Comparison of ENCODE assay signal across 9 cellular contexts in the genomic region with DNA sequence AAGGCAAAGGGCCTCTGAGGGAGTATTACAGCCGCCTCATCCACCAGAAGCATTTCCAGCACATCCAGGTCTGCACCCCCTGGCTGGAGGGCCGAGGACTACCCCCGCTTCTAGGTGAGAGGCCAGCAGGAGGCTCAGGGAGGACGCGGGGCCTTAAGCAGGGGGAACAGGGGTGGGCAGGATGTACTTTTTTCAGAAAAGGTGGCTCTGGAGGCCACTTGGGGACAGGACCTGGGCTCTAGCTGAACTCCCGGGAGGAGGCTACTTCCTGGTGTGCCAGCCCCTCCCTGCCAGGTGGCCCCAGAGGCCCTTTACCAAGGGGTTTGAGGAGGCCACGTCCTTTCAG. TPM values are rescaled to one million over a fixed set of nuclear protein-coding genes. Genes with fewer than 3 reads are reported as not detected.
DNase-seq lines count a peak whose midpoint lies in the region; ATAC-seq and TF ChIP-seq lines count a peak whose summit lies in the region.
"Not testable (repeated sequence)": the region's sequence is repeated elsewhere in the genome, so short reads cannot be mapped to it uniquely, and the experiment has no call there.
"Had no signal": no experiment of that assay in that cellular context is flagged by ENCODE, and none has a peak within 500 bp of the region (broad histone marks: within the 10 kb centered on the region; RNA-seq: fewer than 3 reads in every experiment).

No MANE protein-coding gene starts in this region.

- H3K36me3 ChIP-seq in mucosa of stomach (ENCODE audit: control insufficient read depth, insufficient read depth, low read length): not testable (repeated sequence)

- H3K27ac ChIP-seq in 22Rv1: peak overlapping the region; percentile 57

- H3K4me3 Mint-ChIP-seq in activated CD4-positive, alpha-beta memory T cell treated with anti-CD3 and anti-CD28 coated beads, Interleukin-2, amount 10 ng/mL, durations not matched to agents 7 days and 5 days: peak overlapping the region; percentile 55
- peak overlapping the region; percentile 86 for H3K4me3 Mint-ChIP-seq in stimulated activated memory B cell treated with anti-CD40 and anti-IgM and Interleukin-4, amounts not matched to agents 10 μg/mL and 1 μg/mL and 100 μg/mL, for 72 hours

- peak overlapping the region; percentile 28 for H3K9ac ChIP-seq in mucosa of stomach (ENCODE audit: low read length)

- H3K27me3 ChIP-seq in mucosa of stomach (ENCODE audit: control insufficient read depth, insufficient read depth, low read length): not testable (repeated sequence)

- not testable (repeated sequence) for H3K9me3 ChIP-seq in mucosa of stomach (ENCODE audit: control insufficient read depth, low read length)

- ATAC-seq in stimulated activated memory B cell treated with anti-CD40 and anti-IgM and Interleukin-4, amounts not matched to agents 10 μg/mL and 1 μg/mL and 100 μg/mL, for 72 hours: not testable (repeated sequence)

- not testable (repeated sequence) for H3K4me1 ChIP-seq in mucosa of stomach (ENCODE audit: control insufficient read depth, insufficient read depth, low read length)

- H3K4me3 ChIP-seq in NB4 (ENCODE audit: low read depth, low read length) (peak overlapping the region; percentile 56), astrocyte of the spinal cord (ENCODE audit: low read depth, low read length) (peak overlapping the region; percentile 9), epithelial cell of proximal tubule (ENCODE audit: low read depth, low read length) (peak overlapping the region; percentile 44)
- H3K4me3 ChIP-seq in mucosa of stomach (ENCODE audit: low read length): not testable (repeated sequence)

- not testable (repeated sequence) for TF ChIP-seq CTCF in 22Rv1 (IDR thresholded peaks at IDR 0.05); NB4 (IDR thresholded peaks at IDR 0.05; ENCODE audit: low read depth, low read length); astrocyte of the spinal cord (IDR thresholded peaks at IDR 0.05; ENCODE audit: low read depth, low read length); epithelial cell of proximal tubule (conservative IDR thresholded peaks at IDR 0.05; ENCODE audit: low read depth, low read length)

- H3K27ac Mint-ChIP-seq in activated CD4-positive, alpha-beta memory T cell treated with anti-CD3 and anti-CD28 coated beads, Interleukin-2, amount 10 ng/mL, durations not matched to agents 7 days and 5 days: not testable (repeated sequence)
- H3K27ac Mint-ChIP-seq in stimulated activated memory B cell treated with anti-CD40 and anti-IgM and Interleukin-4, amounts not matched to agents 10 μg/mL and 1 μg/mL and 100 μg/mL, for 72 hours: peak overlapping the region; percentile 81

- not testable (repeated sequence) for H3K9me3 Mint-ChIP-seq in activated CD4-positive, alpha-beta memory T cell treated with anti-CD3 and anti-CD28 coated beads, Interleukin-2, amount 10 ng/mL, durations not matched to agents 7 days and 5 days; stimulated activated memory B cell treated with anti-CD40 and anti-IgM and Interleukin-4, amounts not matched to agents 10 μg/mL and 1 μg/mL and 100 μg/mL, for 72 hours

- H3K27me3 Mint-ChIP-seq in activated CD4-positive, alpha-beta memory T cell treated with anti-CD3 and anti-CD28 coated beads, Interleukin-2, amount 10 ng/mL, durations not matched to agents 7 days and 5 days; stimulated activated memory B cell treated with anti-CD40 and anti-IgM and Interleukin-4, amounts not matched to agents 10 μg/mL and 1 μg/mL and 100 μg/mL, for 72 hours: not testable (repeated sequence)

- in situ Hi-C loops in astrocyte of the spinal cord (cut with HindIII; ENCODE audit: low sequenced_read_pairs): not testable (repeated sequence)

- TF ChIP-seq POLR2A in NB4 (IDR thresholded peaks at IDR 0.05; ENCODE audit: extremely low read depth, insufficient read length): not testable (repeated sequence)

- peaks cover 20% of the 10 kb centered on the region for H3K4me1 Mint-ChIP-seq in activated CD4-positive, alpha-beta memory T cell treated with anti-CD3 and anti-CD28 coated beads, Interleukin-2, amount 10 ng/mL, durations not matched to agents 7 days and 5 days
- peaks cover 21% of the 10 kb centered on the region for H3K4me1 Mint-ChIP-seq in stimulated activated memory B cell treated with anti-CD40 and anti-IgM and Interleukin-4, amounts not matched to agents 10 μg/mL and 1 μg/mL and 100 μg/mL, for 72 hours

- peak; percentile 68 for DNase-seq in DMS53 treated with DMSO at 0.1 percent for 48 hours (lab: John Stamatoyannopoulos, UW; ENCODE audit: unreplicated experiment)
- peak; percentile 32 for DNase-seq in NB4 (ENCODE audit: low read depth)
- DNase-seq in activated CD4-positive, alpha-beta memory T cell treated with anti-CD3 and anti-CD28 coated beads, Interleukin-2, amount 10 ng/mL, durations not matched to agents 7 days and 5 days; astrocyte of the spinal cord (ENCODE audit: low read depth, low spot score); epithelial cell of proximal tubule (ENCODE audit: low read depth): not testable (repeated sequence)

- POLR2A ChIA-PET in activated CD4-positive, alpha-beta memory T cell treated with anti-CD3 and anti-CD28 coated beads, Interleukin-2, amount 10 ng/mL, durations not matched to agents 7 days and 5 days (lab: Charles Lee): interaction anchor here (1.2 kb wide), 1 partner anchor 234 kb away, joined by 3 read pairs; no protein-coding TSS in a partner anchor

- H3K36me3 Mint-ChIP-seq in activated CD4-positive, alpha-beta memory T cell treated with anti-CD3 and anti-CD28 coated beads, Interleukin-2, amount 10 ng/mL, durations not matched to agents 7 days and 5 days (ENCODE audit: low read depth); stimulated activated memory B cell treated with anti-CD40 and anti-IgM and Interleukin-4, amounts not matched to agents 10 μg/mL and 1 μg/mL and 100 μg/mL, for 72 hours: not testable (repeated sequence)

- CTCF ChIA-PET in activated CD4-positive, alpha-beta memory T cell treated with anti-CD3 and anti-CD28 coated beads, Interleukin-2, amount 10 ng/mL, durations not matched to agents 7 days and 5 days (lab: Charles Lee): not testable (repeated sequence)

RNA-seq across cellular contexts. Expression of a gene that starts 0.3 kb away (rescaled TPM):
- total RNA-seq in activated CD4-positive, alpha-beta memory T cell treated with anti-CD3 and anti-CD28 coated beads, Interleukin-2, amount 10 ng/mL, durations not matched to agents 7 days and 5 days: under 1 TPM; 0.20 TPM
- 0.23 TPM in 1 of 2 replicates, not detected in the other for total RNA-seq in epithelial cell of proximal tubule
- total RNA-seq: NCI-H460 had no signal
